ENCODE assay signal across 13 cellular contexts in the genomic region with DNA sequence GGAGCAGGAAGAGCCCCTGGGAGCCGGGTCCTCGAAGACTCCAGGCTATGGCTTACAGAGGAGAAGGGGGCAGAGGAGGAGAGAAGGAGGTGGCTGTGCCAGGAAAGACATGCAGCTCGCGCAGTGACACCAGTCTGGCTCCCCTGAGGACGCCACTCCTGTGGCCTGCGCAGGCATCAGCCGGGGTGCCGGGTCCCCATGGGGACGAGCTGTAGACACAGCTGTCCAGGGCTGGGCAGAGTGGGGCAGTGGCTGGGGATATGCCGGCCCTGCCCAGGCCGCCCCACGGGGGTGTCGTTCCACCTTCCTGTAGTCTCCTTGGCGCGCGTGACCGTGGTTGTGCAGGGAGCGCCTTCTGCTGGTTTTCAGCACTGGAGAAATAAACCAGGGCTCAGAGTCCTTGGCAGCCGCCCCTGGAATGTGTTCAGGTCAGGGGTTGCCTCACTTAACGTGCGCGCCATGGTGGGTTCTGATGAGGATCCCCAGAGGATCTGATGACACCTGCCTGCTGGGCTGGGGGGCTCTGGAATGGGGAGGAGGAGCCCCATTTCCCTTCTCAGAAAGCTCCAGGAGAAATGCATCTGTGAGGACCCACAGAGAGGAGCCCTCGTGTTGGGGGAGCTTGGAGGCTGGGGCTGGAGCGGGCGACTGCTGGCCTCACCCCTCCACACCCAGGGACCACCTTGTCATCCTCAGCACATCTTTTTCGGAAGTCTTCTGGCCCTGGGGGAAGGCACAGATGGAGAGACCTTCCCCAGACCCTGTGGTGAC. TPM values are rescaled to one million over a fixed set of nuclear protein-coding genes. Genes with fewer than 3 reads are reported as not detected.
DNase-seq lines count a peak whose midpoint lies in the region; ATAC-seq and TF ChIP-seq lines count a peak whose summit lies in the region.
"Had no signal": no experiment of that assay in that cellular context is flagged by ENCODE, and none has a peak within 500 bp of the region (broad histone marks: within the 10 kb centered on the region; RNA-seq: fewer than 3 reads in every experiment).

No MANE protein-coding gene starts in this region.

- POLR2A ChIA-PET in CD4-positive, alpha-beta T cell (lab: Charles Lee): no interaction called here

- no peak for TF ChIP-seq CTCF in hepatocyte (IDR thresholded peaks at IDR 0.05; ENCODE audit: poor library complexity)
- TF ChIP-seq CTCF in CD4-positive, alpha-beta T cell (IDR thresholded peaks at IDR 0.05): no peak

- H3K4me3 ChIP-seq in hepatocyte (no peak overlapping the region), rectal smooth muscle tissue (ENCODE audit: low read length) (peak overlapping the region; percentile 31)

- H3K4me2 ChIP-seq in hepatocyte: no peak overlapping the region

- no peaks in the 10 kb centered on the region for H3K4me1 Mint-ChIP-seq in CD4-positive, alpha-beta T cell (ENCODE audit: low read depth)

- no peak overlapping the region for H2AFZ ChIP-seq in hepatocyte

- H3K36me3 ChIP-seq in hepatocyte (replicated peaks; ENCODE audit: insufficient read depth, low read depth) (no peaks in the 10 kb centered on the region), rectal smooth muscle tissue (ENCODE audit: control insufficient read depth, insufficient read depth, low read length) (no peaks in the 10 kb centered on the region)

- H3K9me3 Mint-ChIP-seq in CD4-positive, alpha-beta T cell: no peaks in the 10 kb centered on the region

- ATAC-seq in CD4-positive, alpha-beta T cell (ENCODE audit: poor library complexity): no peak
- no peak for ATAC-seq in HG02870 (IDR thresholded peaks at IDR 0.05; ENCODE audit: unreplicated experiment)

- H3K27ac Mint-ChIP-seq in CD4-positive, alpha-beta T cell: no peak overlapping the region

- CTCF ChIA-PET in CD4-positive, alpha-beta T cell (lab: Charles Lee): no interaction called here

- H3K9me2 ChIP-seq in hepatocyte (replicated peaks; ENCODE audit: insufficient read depth): no peaks in the 10 kb centered on the region

- H3K9ac ChIP-seq in rectal smooth muscle tissue (ENCODE audit: low read length): peak overlapping the region; percentile 25

- peak; percentile 24 for DNase-seq in D341Med (ENCODE audit: low spot score)
- peak; percentile 34 for DNase-seq in cerebellum (ENCODE audit: low spot score)
- DNase-seq in hepatocyte (ENCODE audit: low spot score): peak; percentile 19
- DNase-seq in CD4-positive, alpha-beta T cell: no peak
- DNase-seq in activated CD4-positive, alpha-beta T cell treated with anti-CD3 and anti-CD28 coated beads, Interleukin-2, amount 50 U/mL, for 48 hours: no peak
- no peak for DNase-seq in CD1c-positive myeloid dendritic cell (ENCODE audit: extremely low spot score)
- DNase-seq: amniotic stem cell; NCI-H226; stimulated activated CD4-positive, alpha-beta T cell treated with anti-CD3 and anti-CD28 coated beads, Interleukin-1b, Interleukin-23, amount 100 ng/mL, for 48 hours; stimulated activated naive CD4-positive, alpha-beta T cell treated with Interleukin-2 at 50 U/mL for 16 hours had no signal

- no peaks in the 10 kb centered on the region for H3K9me3 ChIP-seq in hepatocyte (ENCODE audit: low read depth)
- H3K9me3 ChIP-seq in CD4-positive, alpha-beta T cell (ENCODE audit: control insufficient read depth, low read length): no peaks in the 10 kb centered on the region

- no peaks in the 10 kb centered on the region for H4K20me1 ChIP-seq in hepatocyte (ENCODE audit: insufficient read depth, poor library complexity, severe bottlenecking)

- H3K27ac ChIP-seq in hepatocyte (peak overlapping the region; percentile 19), rectal smooth muscle tissue (ENCODE audit: low read depth, low read length) (peak overlapping the region; percentile 99)
- H3K27ac ChIP-seq in CD4-positive, alpha-beta T cell (ENCODE audit: low read depth, low read length): no peak overlapping the region
- H3K27ac ChIP-seq: epithelial cell of prostate had no signal

- no peak overlapping the region for H3K4me3 Mint-ChIP-seq in CD4-positive, alpha-beta T cell

- 81% methylated on average over 26 of the region's 26 CpGs for WGBS in hepatocyte (ENCODE audit: low lambda C conversion rate, missing lambda C conversion rate)

- H3K36me3 Mint-ChIP-seq in CD4-positive, alpha-beta T cell (ENCODE audit: low read depth): no peaks in the 10 kb centered on the region

- H3K79me2 ChIP-seq in hepatocyte: no peaks in the 10 kb centered on the region

- intact Hi-C loops in CD4-positive, alpha-beta T cell (cut with DNase I, micrococcal nuclease): no loop called here

- H3K27me3 ChIP-seq in hepatocyte (no peaks in the 10 kb centered on the region), rectal smooth muscle tissue (ENCODE audit: control insufficient read depth, insufficient read depth, low read length) (no peaks in the 10 kb centered on the region)
- no peaks in the 10 kb centered on the region for H3K27me3 ChIP-seq in CD4-positive, alpha-beta T cell (ENCODE audit: control insufficient read depth, insufficient read depth, low read length)

- no peaks in the 10 kb centered on the region for H3K27me3 Mint-ChIP-seq in CD4-positive, alpha-beta T cell

- H3K4me1 ChIP-seq in hepatocyte (ENCODE audit: insufficient read depth): peaks cover 10% of the 10 kb centered on the region
- peaks cover 46% of the 10 kb centered on the region for H3K4me1 ChIP-seq in rectal smooth muscle tissue (ENCODE audit: control insufficient read depth, insufficient read depth, low read length)

RNA-seq across cellular contexts. Expression of gene RAMP1, which starts 26.7 kb away (rescaled TPM):
- total RNA-seq in cerebellum: 4.6 TPM
- total RNA-seq in hepatocyte: 134 and 156 TPM in 2 replicates
- polyA plus RNA-seq in hepatocyte: 329 and 383 TPM in 2 replicates
- total RNA-seq in CD4-positive, alpha-beta T cell: not detected

Comparison
In these comparisons a context has a peak if more than half of its experiments do, and no peak if none do; other contexts are left out.
1. DNase-seq: peak in D341Med (single experiment), cerebellum (single experiment) and hepatocyte (single experiment); none in CD4-positive, alpha-beta T cell (0 of 10), activated CD4-positive, alpha-beta T cell treated with anti-CD3 and anti-CD28 coated beads, Interleukin-2, amount 50 U/mL, for 48 hours (0 of 2) and CD1c-positive myeloid dendritic cell (single experiment).
2. RNA of gene RAMP1, which starts 26.7 kb away (total RNA-seq): 134 to 156 TPM in hepatocyte; 4.6 TPM in cerebellum (single experiment) and not detected in CD4-positive, alpha-beta T cell; every median in the first group is over 10 times any median in the second.